In genomic region chr1:32977546-32978087, GRCh38 we compare ENCODE assay signal across 30 cellular contexts. TPM values are rescaled to one million over a fixed set of nuclear protein-coding genes. Genes with fewer than 3 reads are reported as not detected.
DNase-seq lines count a peak whose midpoint lies in the region; ATAC-seq and TF ChIP-seq lines count a peak whose summit lies in the region.
"Had no signal": no experiment of that assay in that cellular context is flagged by ENCODE, and none has a peak within 500 bp of the region (broad histone marks: within the 10 kb centered on the region; RNA-seq: fewer than 3 reads in every experiment).

No MANE protein-coding gene starts in this region.

- H3K27ac ChIP-seq in CD4-positive, CD25-positive, alpha-beta regulatory T cell (ENCODE audit: insufficient read depth, low read length, poor library complexity, severe bottlenecking) = no peak overlapping the region
- no peak overlapping the region for H3K27ac ChIP-seq in HEK293 (ENCODE audit: extremely low read depth, low read depth, low read length)
- H3K27ac ChIP-seq: epithelial cell of prostate, left lung had no signal

- CTCF ChIA-PET in HEK293 (lab: Yijun Ruan, JAX) = no interaction called here

- POLR2A ChIA-PET in HEK293 (lab: Yijun Ruan, JAX) = interaction anchor here (0.5 kb wide), 1 partner anchor 23 kb away, joined by 3 read pairs; no protein-coding TSS in a partner anchor

- H3K36me3 ChIP-seq in CD4-positive, CD25-positive, alpha-beta regulatory T cell (ENCODE audit: control insufficient read depth, insufficient read depth, low read length) = no peaks in the 10 kb centered on the region
- H3K36me3 ChIP-seq in HEK293 (ENCODE audit: control insufficient read depth in 2 of 2, insufficient read depth in 1 of 2, low read length in 2 of 2) = no peaks in the 10 kb centered on the region
- H3K36me3 ChIP-seq: BLaER1 treated with 17β-estradiol and CSF1 and Interleukin-3, amounts not matched to agents 10 nM and 100 nM; left lung had no signal

- H3K27ac Mint-ChIP-seq in CD4-positive, CD25-positive, alpha-beta regulatory T cell = peak overlapping the region; percentile 39 to 65 (median 52)
- peak overlapping the region; percentile 11 to 48 (median 37) for H3K27ac Mint-ChIP-seq in nephron
- H3K27ac Mint-ChIP-seq: activated CD8-positive, alpha-beta T cell treated with anti-CD3 and anti-CD28 coated beads, Interleukin-2, amount 10 ng/mL, durations not matched to agents 7 days and 5 days; activated naive CD8-positive, alpha-beta T cell treated with anti-CD3 and anti-CD28 coated beads for 36 hours; memory B cell; type B pancreatic cell had no signal

- H3K9me3 ChIP-seq in CD4-positive, CD25-positive, alpha-beta regulatory T cell (ENCODE audit: control insufficient read depth in 2 of 2, low read length in 2 of 2) = no peaks in the 10 kb centered on the region
- H3K9me3 ChIP-seq in HEK293 (ENCODE audit: control insufficient read depth, insufficient read depth, low read depth, low read length) = no peaks in the 10 kb centered on the region
- H3K9me3 ChIP-seq: left lung had no signal

- TF ChIP-seq CTCF in HEK293 (tag by site-specific recombination; IDR thresholded peaks at IDR 0.05) = no peak
- no peak for TF ChIP-seq CTCF in nephron (IDR thresholded peaks at IDR 0.05; ENCODE audit: unreplicated experiment in 3 of 3)
- no peak for TF ChIP-seq CTCF in GM20000 (IDR thresholded peaks at IDR 0.05; ENCODE audit: extremely low read depth, missing control alignments)

- H3K36me3 Mint-ChIP-seq in CD4-positive, CD25-positive, alpha-beta regulatory T cell = no peaks in the 10 kb centered on the region
- H3K36me3 Mint-ChIP-seq in nephron (ENCODE audit: low read depth) = no peaks in the 10 kb centered on the region
- H3K36me3 Mint-ChIP-seq: activated naive CD8-positive, alpha-beta T cell treated with anti-CD3 and anti-CD28 coated beads for 36 hours; immature natural killer cell; type B pancreatic cell had no signal

- no peak overlapping the region for H3K4me3 ChIP-seq in CD4-positive, CD25-positive, alpha-beta regulatory T cell (ENCODE audit: low read depth, low read length)
- no peak overlapping the region for H3K4me3 ChIP-seq in HEK293 (ENCODE audit: low read depth, low read length)
- H3K4me3 ChIP-seq: BLaER1 treated with 17β-estradiol and CSF1 and Interleukin-3, amounts not matched to agents 10 nM and 100 nM; left lung had no signal

- H3K9me3 Mint-ChIP-seq in CD4-positive, CD25-positive, alpha-beta regulatory T cell = no peaks in the 10 kb centered on the region
- H3K9me3 Mint-ChIP-seq in nephron = peaks cover 3% of the 10 kb centered on the region
- H3K9me3 Mint-ChIP-seq: activated naive CD8-positive, alpha-beta T cell treated with anti-CD3 and anti-CD28 coated beads for 36 hours; immature natural killer cell; memory B cell; type B pancreatic cell had no signal

- no peak for ATAC-seq in CD4-positive, CD25-positive, alpha-beta regulatory T cell (ENCODE audit: low read depth in 2 of 2)
- no peak for ATAC-seq in GM21619 (IDR thresholded peaks at IDR 0.05; ENCODE audit: unreplicated experiment)
- ATAC-seq: activated CD4-positive, CD25-positive, alpha-beta regulatory T cell treated with anti-CD3 and anti-CD28 coated beads, Interleukin-2, amount 50 U/mL, for 24 hours; activated CD8-positive, alpha-beta T cell treated with anti-CD3 and anti-CD28 coated beads, Interleukin-2, amount 10 ng/mL, durations not matched to agents 7 days and 5 days; HCT116; left lung had no signal

- H3K4me3 Mint-ChIP-seq in CD4-positive, CD25-positive, alpha-beta regulatory T cell = peak overlapping the region in 1 of 4 donors; percentile 10
- no peak overlapping the region for H3K4me3 Mint-ChIP-seq in nephron
- H3K4me3 Mint-ChIP-seq: activated CD8-positive, alpha-beta T cell treated with anti-CD3 and anti-CD28 coated beads, Interleukin-2, amount 10 ng/mL, durations not matched to agents 7 days and 5 days; activated naive CD8-positive, alpha-beta T cell treated with anti-CD3 and anti-CD28 coated beads for 36 hours; immature natural killer cell; memory B cell; type B pancreatic cell had no signal

- no peak for DNase-seq in CD4-positive, CD25-positive, alpha-beta regulatory T cell
- peak; percentile 55 for DNase-seq in astrocyte of the hippocampus (ENCODE audit: low read depth, low spot score)
- DNase-seq in hepatic stellate cell (ENCODE audit: low spot score) = no peak
- DNase-seq in GM20000 (ENCODE audit: low spot score) = no peak
- DNase-seq: activated CD8-positive, alpha-beta T cell treated with anti-CD3 and anti-CD28 coated beads, Interleukin-2, amount 10 ng/mL, durations not matched to agents 7 days and 5 days; activated effector memory CD4-positive, alpha-beta T cell treated with Interleukin-2 at 50 U/mL for 16 hours; activated naive CD8-positive, alpha-beta T cell treated with anti-CD3 and anti-CD28 coated beads for 36 hours; anterior cingulate cortex; Calu3; DMS79; effector CD4-positive, alpha-beta T cell; GDM1; immature natural killer cell; Karpas-422; left lung; NCI-H1436; NCI-H2081 treated with DMSO at 0.1 percent for 48 hours; NCI-H446; NCI-H82; nucleus accumbens; stimulated activated CD4-positive, alpha-beta T cell treated with anti-CD3 and anti-CD28 coated beads, Interleukin-4, amount 100 ng/mL, for 24 hours had no signal

- H3K27me3 ChIP-seq in CD4-positive, CD25-positive, alpha-beta regulatory T cell (ENCODE audit: control insufficient read depth, insufficient read depth, low read length) = peaks cover 2% of the 10 kb centered on the region

- peaks cover 29% of the 10 kb centered on the region for H3K4me1 ChIP-seq in CD4-positive, CD25-positive, alpha-beta regulatory T cell (ENCODE audit: control insufficient read depth, insufficient read depth, low read length, poor library complexity, severe bottlenecking)
- H3K4me1 ChIP-seq in HEK293 (ENCODE audit: control insufficient read depth, insufficient read depth, low read length) = no peaks in the 10 kb centered on the region

- H3K4me1 Mint-ChIP-seq in CD4-positive, CD25-positive, alpha-beta regulatory T cell = peaks cover 7 to 31% (median 18%) of the 10 kb centered on the region in 4 donors
- H3K4me1 Mint-ChIP-seq in nephron = peaks cover 19% of the 10 kb centered on the region

- peaks cover 9% of the 10 kb centered on the region for H3K27me3 Mint-ChIP-seq in CD4-positive, CD25-positive, alpha-beta regulatory T cell
- H3K27me3 Mint-ChIP-seq in nephron (ENCODE audit: low read depth) = peaks cover 18% of the 10 kb centered on the region
- H3K27me3 Mint-ChIP-seq: memory B cell, type B pancreatic cell had no signal

TF ChIP-seq in HEK293, 187 proteins besides CTCF, POLR2A, EP300 and RAD21:
- no peak for TF ChIP-seq GLIS1 (tag by site-specific recombination; IDR thresholded peaks at IDR 0.05)
- TF ChIP-seq PRDM1 (tag by site-specific recombination; IDR thresholded peaks at IDR 0.05) = 0 out of 2 replicates have a peak, but pooled peaks have one; percentile 19
- TF ChIP-seq ZNF132 (tag by site-specific recombination; IDR thresholded peaks at IDR 0.05; ENCODE audit: borderline replicate concordance) = no peak

RNA-seq across cellular contexts. Expression of gene RNF19B, which starts 13.0 kb away (rescaled TPM):
- total RNA-seq in CD4-positive, CD25-positive, alpha-beta regulatory T cell = 44.9 TPM
- polyA plus RNA-seq in CD4-positive, CD25-positive, alpha-beta regulatory T cell = 1 to 10 TPM; 2.0 to 2.6 (median 2.4) TPM

RNA-seq across cellular contexts. Expression of gene AK2, which starts 59.1 kb away (rescaled TPM):
- 55.3 TPM for total RNA-seq in CD4-positive, CD25-positive, alpha-beta regulatory T cell
- 100 to 1,000 TPM; 111 to 122 (median 115) TPM for polyA plus RNA-seq in CD4-positive, CD25-positive, alpha-beta regulatory T cell
